ENCODE assay signal across 21 cellular contexts in genomic region chr9:8860925-8861324, GRCh38.
DNase-seq lines count a peak whose midpoint lies in the region; ATAC-seq, FAIRE-seq and TF ChIP-seq lines count a peak whose summit lies in the region.
"Had no signal": no experiment of that assay in that cellular context is flagged by ENCODE, and none has a peak within 500 bp of the region (broad histone marks: within the 10 kb centered on the region; RNA-seq: fewer than 3 reads in every experiment).

No MANE protein-coding gene starts in this region.

- peaks cover 5% of the 10 kb centered on the region; the same call in 1 of the 2 replicates for H3K4me1 ChIP-seq in HepG2 (ENCODE audit: insufficient read depth, low read length)

- TF ChIP-seq EP300 in HepG2 (IDR thresholded peaks at IDR 0.05; ENCODE audit: low read depth in 2 of 2, low read length in 2 of 2): no peak
- TF ChIP-seq EP300 in HepG2 (CRISPR knock-in tag; IDR thresholded peaks at IDR 0.05; ENCODE audit: borderline replicate concordance): no peak

- no TSS peak for BruUV-seq in HepG2 (replicated peaks; lab: Mats Ljungman, UMichigan)

- TF ChIP-seq RAD21 in HepG2 (CRISPR knock-in tag; IDR thresholded peaks at IDR 0.05): no peak

- intact Hi-C loops in HepG2 (cut with micrococcal nuclease; ENCODE audit: unreplicated experiment): no loop called here

- 1% methylated on average over 4 of the region's 4 CpGs for WGBS in HepG2 (ENCODE audit: low lambda C conversion rate)

- H4K20me1 ChIP-seq in HepG2 (ENCODE audit: insufficient read depth, low read length): no peaks in the 10 kb centered on the region

- H3K9me3 ChIP-seq in HepG2 (ENCODE audit: low read length): no peaks in the 10 kb centered on the region
- H3K9me3 ChIP-seq: Caco-2, colonic mucosa had no signal

- no peaks in the 10 kb centered on the region for H3K36me3 ChIP-seq in HepG2 (replicated peaks in 1 of 2; ENCODE audit: control insufficient read depth in 1 of 2, insufficient read depth in 2 of 2, low read length in 2 of 2)
- H3K36me3 ChIP-seq: colonic mucosa, WERI-Rb-1 had no signal

- no peak for ATAC-seq in HG02588 (IDR thresholded peaks at IDR 0.05; ENCODE audit: unreplicated experiment)
- ATAC-seq in HepG2: no peak
- ATAC-seq: activated CD8-positive, alpha-beta T cell treated with anti-CD3 and anti-CD28 coated beads for 36 hours; activated T-cell treated with anti-CD3 and anti-CD28 coated beads, Interleukin-2, amount 50 U/mL, for 72 hours; left lobe of liver had no signal

- in situ Hi-C loops in HepG2 (cut with HindIII; ENCODE audit: extremely low pct_ligation_motif_present, low pct_unique_long_range_greater_than_20kb): no loop called here

- CTCF ChIA-PET in HepG2 (lab: Yijun Ruan, JAX; ENCODE audit: low intra/inter-chr PET ratio, low total read pairs): no interaction called here

- H2AFZ ChIP-seq in HepG2 (ENCODE audit: low read length): no peak overlapping the region

- TF ChIP-seq POLR2A in HepG2 (IDR thresholded peaks at IDR 0.05; ENCODE audit: insufficient read depth in 1 of 2, low read depth in 2 of 2, low read length in 2 of 2): no peak

- no peak for FAIRE-seq in HepG2 (lab: Jason Lieb, UNC)
- FAIRE-seq: G401.6, GM12891 had no signal

- TF ChIP-seq CTCF in cardiac fibroblast (IDR thresholded peaks at IDR 0.05; ENCODE audit: low read depth, low read length) (peak; percentile 7), HepG2 (CRISPR knock-in tag; IDR thresholded peaks at IDR 0.05) (no peak)

- no peak overlapping the region for H3K9ac ChIP-seq in HepG2 (ENCODE audit: insufficient read depth, low read depth, low read length)

- H3K4me3 ChIP-seq in cardiac fibroblast (replicated peaks in 1 of 2; ENCODE audit: low read depth in 2 of 2, low read length in 2 of 2) (no peak overlapping the region), HepG2 (replicated peaks in 1 of 3; ENCODE audit: insufficient read depth in 1 of 3, low read depth in 2 of 3, low read length in 3 of 3) (no peak overlapping the region)
- H3K4me3 ChIP-seq: colonic mucosa had no signal

- POLR2A ChIA-PET in HepG2 (lab: Yijun Ruan, JAX): no interaction called here

- peaks cover 1 to 22% of the 10 kb centered on the region in 2 experiments; a peak in 4 of 5 replicates for H3K27me3 ChIP-seq in HepG2 (ENCODE audit: control insufficient read depth in 1 of 2, insufficient read depth in 2 of 2, low read length in 2 of 2)
- H3K27me3 ChIP-seq: colonic mucosa had no signal

- DNase-seq in Daoy (ENCODE audit: low read depth) (peak; percentile 53), NCI-H226 (peak; percentile 74), cardiac fibroblast (ENCODE audit: low read depth in 2 of 2) (peak; percentile 26 to 55), kidney tubule cell (ENCODE audit: low spot score) (peak; percentile 48), SW480 (ENCODE audit: low spot score) (no peak), DMS79 treated with DMSO at 0.1 percent for 48 hours (lab: John Stamatoyannopoulos, UW) (no peak), HepG2 (ENCODE audit: low spot score) (no peak)
- DNase-seq: activated CD8-positive, alpha-beta T cell treated with anti-CD3 and anti-CD28 coated beads for 36 hours; activated T-cell treated with anti-CD3 and anti-CD28 coated beads, Interleukin-2, amount 50 U/mL, for 72 hours; Caco-2; colonic mucosa; erythroblast; H9; NCI-H1694 treated with DMSO at 0.1 percent for 48 hours; stimulated activated CD4-positive, alpha-beta T cell treated with anti-CD3 and anti-CD28 coated beads, Interleukin-2, amount 100 ng/mL, for 48 hours; T-helper 1 cell; WERI-Rb-1 had no signal

- no peaks in the 10 kb centered on the region for H3K79me2 ChIP-seq in HepG2 (ENCODE audit: insufficient read depth, low read length)

- no peak overlapping the region for H3K27ac ChIP-seq in HepG2 (ENCODE audit: extremely low read length, insufficient read depth, low read length)
- H3K27ac ChIP-seq: colonic mucosa, WERI-Rb-1 had no signal

- H3K4me2 ChIP-seq in HepG2 (ENCODE audit: low read depth, low read length): no peak overlapping the region

TF ChIP-seq in HepG2, 621 proteins besides CTCF, POLR2A, EP300 and RAD21 (continues in another document):
- TF ChIP-seq RBM39 (IDR thresholded peaks at IDR 0.05; ENCODE audit: low read depth, low read length, poor library complexity, severe bottlenecking): no peak
- no peak for TF ChIP-seq NR2C2 (CRISPR knock-in tag; IDR thresholded peaks at IDR 0.05; ENCODE audit: borderline replicate concordance)
- no peak for TF ChIP-seq ZBTB26 (CRISPR knock-in tag; IDR thresholded peaks at IDR 0.05; ENCODE audit: borderline replicate concordance)
- no peak for TF ChIP-seq GTF3A (CRISPR knock-in tag; conservative IDR thresholded peaks at IDR 0.05)
- no peak for TF ChIP-seq NKX3-1 (CRISPR knock-in tag; IDR thresholded peaks at IDR 0.05)
- TF ChIP-seq ZBTB40 (IDR thresholded peaks at IDR 0.05): no peak
- no peak for TF ChIP-seq ZBTB40 (CRISPR knock-in tag; IDR thresholded peaks at IDR 0.05)
- no peak for TF ChIP-seq FOXK1 (CRISPR knock-in tag; IDR thresholded peaks at IDR 0.05; ENCODE audit: borderline replicate concordance, low read depth)
- no peak for TF ChIP-seq ZNF558 (CRISPR knock-in tag; IDR thresholded peaks at IDR 0.05; ENCODE audit: borderline replicate concordance)
- TF ChIP-seq PTBP1 (IDR thresholded peaks at IDR 0.05; ENCODE audit: low read depth, low read length, poor library complexity, severe bottlenecking): no peak
- no peak for TF ChIP-seq ZNF605 (CRISPR knock-in tag; IDR thresholded peaks at IDR 0.05)
- no peak for TF ChIP-seq ZNF737 (CRISPR knock-in tag; IDR thresholded peaks at IDR 0.05; ENCODE audit: borderline replicate concordance)
- TF ChIP-seq AKAP8 (CRISPR knock-in tag; IDR thresholded peaks at IDR 0.05): no peak

Comparison
In these comparisons a context has a peak if more than half of its experiments do, and no peak if none do; other contexts are left out.
1. DNase-seq: peak in Daoy (single experiment), NCI-H226 (single experiment), cardiac fibroblast (2 of 2) and kidney tubule cell (single experiment); none in SW480 (single experiment), DMS79 treated with DMSO at 0.1 percent for 48 hours (single experiment) and HepG2 (single experiment).